12 cellular contexts compared by ENCODE assay signal in the genomic region with DNA sequence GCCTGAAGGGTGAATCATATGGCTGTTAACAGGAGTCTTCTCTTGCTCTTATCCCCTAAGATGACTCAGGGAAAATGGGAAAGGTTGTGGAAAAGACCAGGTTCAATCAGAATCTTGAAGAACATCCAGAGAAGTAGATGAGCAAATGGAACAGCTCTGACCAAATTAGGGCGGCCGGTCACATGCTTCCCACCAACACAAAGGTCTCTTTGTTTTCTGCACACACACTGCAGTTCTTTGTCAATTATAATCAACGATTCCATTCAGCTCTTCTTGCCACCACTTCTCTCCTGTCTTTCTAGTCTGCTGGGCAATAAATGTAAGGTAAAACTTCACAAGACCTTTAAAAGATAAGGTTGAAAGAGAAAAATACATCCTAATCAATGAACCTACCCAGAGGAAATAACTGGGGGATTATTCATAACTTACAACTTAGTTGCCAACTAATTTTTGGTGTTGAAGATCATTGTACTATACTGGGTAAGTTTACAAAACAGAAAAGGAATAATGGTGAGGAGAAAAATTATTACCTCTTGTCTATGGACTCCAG.
DNase-seq lines count a peak whose midpoint lies in the region; ATAC-seq, FAIRE-seq and TF ChIP-seq lines count a peak whose summit lies in the region.
"Had no signal": no experiment of that assay in that cellular context is flagged by ENCODE, and none has a peak within 500 bp of the region (broad histone marks: within the 10 kb centered on the region; RNA-seq: fewer than 3 reads in every experiment).

No MANE protein-coding gene starts in this region.

- DNase-seq in LHCN-M2 (ENCODE audit: low read depth) (peak; percentile 29), breast epithelium (ENCODE audit: low spot score in 2 of 2) (peak in 1 of 2 donors; percentile 72), iPS-NIHi11 (ENCODE audit: low spot score) (peak; percentile 12), small intestine (peak; percentile 57), NCI-H2171 treated with DMSO at 0.1 percent for 48 hours (lab: John Stamatoyannopoulos, UW) (no peak)
- DNase-seq in activated effector memory CD4-positive, alpha-beta T cell treated with anti-CD3 and anti-CD28 coated beads, Interleukin-2, amount 50 U/mL, for 16 hours: no peak
- DNase-seq: activated gamma-delta T cell treated with Interleukin-2 at 50 U/mL for 16 hours, NCI-H1105 treated with DMSO at 0.1 percent for 48 hours, T-helper 2 cell had no signal

- intact Hi-C loops in breast epithelium (cut with DNase I; ENCODE audit: low total_unique reads): no loop called here

- ATAC-seq in GM21515 (IDR thresholded peaks at IDR 0.05; ENCODE audit: unreplicated experiment): no peak
- ATAC-seq in GM19397 (IDR thresholded peaks at IDR 0.05; ENCODE audit: unreplicated experiment): no peak

- H3K4me1 ChIP-seq in breast epithelium (no peaks in the 10 kb centered on the region), small intestine (ENCODE audit: control insufficient read depth in 2 of 2, insufficient read depth in 1 of 2, low read depth in 1 of 2, low read length in 1 of 2) (peaks cover 2% of the 10 kb centered on the region in 2 donors)

- H3K9me3 ChIP-seq in breast epithelium (no peaks in the 10 kb centered on the region), small intestine (ENCODE audit: control insufficient read depth, low read depth) (no peaks in the 10 kb centered on the region)

- no peaks in the 10 kb centered on the region for H3K36me3 ChIP-seq in breast epithelium
- no peaks in the 10 kb centered on the region for H3K36me3 ChIP-seq in small intestine (ENCODE audit: control insufficient read depth in 2 of 2, insufficient read depth in 2 of 2, low read length in 2 of 2)

- H3K27me3 ChIP-seq in breast epithelium: no peaks in the 10 kb centered on the region
- H3K27me3 ChIP-seq in small intestine (ENCODE audit: control insufficient read depth in 2 of 2, insufficient read depth in 2 of 2, low read length in 2 of 2): no peaks in the 10 kb centered on the region

- TF ChIP-seq CTCF in breast epithelium (IDR thresholded peaks at IDR 0.05): no peak

- H3K27ac ChIP-seq in breast epithelium: peak overlapping the region; percentile 80 to 87
- H3K27ac ChIP-seq in small intestine (ENCODE audit: low read depth in 1 of 2, low read length in 1 of 2): peak overlapping the region; percentile 48 to 72

- no peak overlapping the region for H3K4me3 ChIP-seq in breast epithelium
- H3K4me3 ChIP-seq in small intestine (ENCODE audit: low read depth in 1 of 2, low read length in 2 of 2): no peak overlapping the region

- 17 to 65% (median 51%) methylated on average over 3 of the region's 3 CpGs for WGBS in small intestine, 3 donors

- TF ChIP-seq POLR2A in breast epithelium (IDR thresholded peaks at IDR 0.05): no peak

- FAIRE-seq in small intestine (lab: Jason Lieb, UNC): no peak
- FAIRE-seq: GM19239 had no signal

Comparison
In these comparisons a context has a peak if more than half of its experiments do, and no peak if none do; other contexts are left out.
1. DNase-seq: peak in LHCN-M2 (single experiment), iPS-NIHi11 (single experiment) and small intestine (single experiment); none in activated effector memory CD4-positive, alpha-beta T cell treated with anti-CD3 and anti-CD28 coated beads, Interleukin-2, amount 50 U/mL, for 16 hours (single experiment) and NCI-H2171 treated with DMSO at 0.1 percent for 48 hours (single experiment).